ENCODE assay signal across 12 cellular contexts in genomic region chr18:3794537-3795348, GRCh38.
A peak's percentile ranks its signal among the peaks of the same experiment; 100 is the strongest.
DNase-seq lines count a peak whose midpoint lies in the region; ATAC-seq, FAIRE-seq and TF ChIP-seq lines count a peak whose summit lies in the region.
"Had no signal": no experiment of that assay in that cellular context is flagged by ENCODE, and none has a peak within 500 bp of the region (broad histone marks: within the 10 kb centered on the region; RNA-seq: fewer than 3 reads in every experiment).

No MANE protein-coding gene starts in this region.

- no peaks in the 10 kb centered on the region for H3K36me3 ChIP-seq in bronchial epithelial cell (ENCODE audit: control insufficient read depth, insufficient read depth, low read length)
- H3K36me3 ChIP-seq: upper lobe of left lung had no signal

- ATAC-seq in GM21390 (IDR thresholded peaks at IDR 0.05; ENCODE audit: unreplicated experiment) (no peak), T-cell (replicated peaks in 1 of 4) (no peak)

- no peaks in the 10 kb centered on the region for H3K27me3 ChIP-seq in bronchial epithelial cell (ENCODE audit: control insufficient read depth, insufficient read depth, low read length)
- H3K27me3 ChIP-seq: upper lobe of left lung had no signal

- no peaks in the 10 kb centered on the region for H3K9me3 Mint-ChIP-seq in T-cell

- H3K4me3 Mint-ChIP-seq in T-cell = no peak overlapping the region

- no peak overlapping the region for H3K27ac Mint-ChIP-seq in T-cell

- H3K27me3 Mint-ChIP-seq in T-cell = peaks cover 21 to 22% of the 10 kb centered on the region in 2 donors

- no peaks in the 10 kb centered on the region for H3K4me1 Mint-ChIP-seq in T-cell

- POLR2A ChIA-PET in T-cell (lab: Charles Lee) = no interaction called here

- no peak for FAIRE-seq in bronchial epithelial cell (lab: Jason Lieb, UNC)

- no peak for TF ChIP-seq CTCF in bronchial epithelial cell (IDR thresholded peaks at IDR 0.05; ENCODE audit: insufficient read depth, low read length, severe bottlenecking)

- CTCF ChIA-PET in T-cell (lab: Charles Lee) = interaction anchor here in 1 of 2 donors (0.6 kb wide), 1 partner anchor 201 kb away, joined by 4 read pairs; no protein-coding TSS in a partner anchor

- no peaks in the 10 kb centered on the region for H3K36me3 Mint-ChIP-seq in T-cell

- no peak overlapping the region for H3K4me3 ChIP-seq in bronchial epithelial cell (ENCODE audit: low read depth, low read length)
- H3K4me3 ChIP-seq: upper lobe of left lung had no signal

- DNase-seq in ELR (ENCODE audit: low read depth) (peak; percentile 99), NCI-H446 treated with DMSO at 0.1 percent for 48 hours (lab: John Stamatoyannopoulos, UW) (peak; percentile 74), bronchial epithelial cell (ENCODE audit: low read depth) (peak; percentile 99), middle frontal gyrus (ENCODE audit: extremely low spot score, low spot score) (peak; percentile 59), NOMO-1 (lab: John Stamatoyannopoulos, UW; ENCODE audit: unreplicated experiment in 2 of 2) (no peak), T-cell (no peak), DMS153 treated with DMSO at 0.1 percent for 48 hours (lab: John Stamatoyannopoulos, UW; ENCODE audit: unreplicated experiment) (no peak)
- DNase-seq: activated T-cell treated with anti-CD3 and anti-CD28 coated beads for 4 hours; NCI-H524; stimulated activated CD4-positive, alpha-beta T cell treated with anti-CD3 and anti-CD28 coated beads, Interleukin-12 subunit alpha, Interleukin-12 subunit beta, amount 100 ng/mL, for 4 hours; upper lobe of left lung had no signal

Comparison
In these comparisons a context has a peak if more than half of its experiments do, and no peak if none do; other contexts are left out.
1. DNase-seq: peak in ELR (single experiment), NCI-H446 treated with DMSO at 0.1 percent for 48 hours (single experiment), bronchial epithelial cell (single experiment) and middle frontal gyrus (single experiment); none in NOMO-1 (0 of 2), T-cell (0 of 34) and DMS153 treated with DMSO at 0.1 percent for 48 hours (single experiment).